8 cellular contexts compared by ENCODE assay signal in genomic region chr5:177479774-177480173, GRCh38. TPM values are rescaled to one million over a fixed set of nuclear protein-coding genes. Genes with fewer than 3 reads are reported as not detected.
DNase-seq lines count a peak whose midpoint lies in the region; ATAC-seq and TF ChIP-seq lines count a peak whose summit lies in the region.

No MANE protein-coding gene starts in this region.

- DNase-seq in EL (peak; percentile 51), fibroblast of villous mesenchyme (ENCODE audit: low read depth) (peak; percentile 90), NCI-H2107 (lab: John Stamatoyannopoulos, UW) (no peak)
- no peak for DNase-seq in CD4-positive, alpha-beta memory T cell

- intact Hi-C loops in CD4-positive, alpha-beta memory T cell (cut with micrococcal nuclease) = no loop called here

- POLR2A ChIA-PET in CD4-positive, alpha-beta memory T cell (lab: Charles Lee; ENCODE audit: partially characterized antibody) = no interaction called here

- H3K27ac ChIP-seq in rectal smooth muscle tissue (ENCODE audit: low read depth, low read length) = peak overlapping the region; percentile 88
- H3K27ac ChIP-seq in CD4-positive, alpha-beta memory T cell (ENCODE audit: low read depth, low read length) = no peak overlapping the region

- peaks cover 44% of the 10 kb centered on the region for H3K4me1 ChIP-seq in rectal smooth muscle tissue (ENCODE audit: control insufficient read depth, insufficient read depth, low read length)
- no peaks in the 10 kb centered on the region for H3K4me1 ChIP-seq in CD4-positive, alpha-beta memory T cell (ENCODE audit: insufficient read depth, low read length)

- CTCF ChIA-PET in CD4-positive, alpha-beta memory T cell (lab: Charles Lee; ENCODE audit: partially characterized antibody) = interaction anchor here (0.8 kb wide), 1 partner anchor 25 kb away, joined by 3 read pairs; no protein-coding TSS in a partner anchor

- no peaks in the 10 kb centered on the region for H3K36me3 Mint-ChIP-seq in CD4-positive, alpha-beta memory T cell

- H3K27me3 ChIP-seq in rectal smooth muscle tissue (ENCODE audit: control insufficient read depth, insufficient read depth, low read length) = no peaks in the 10 kb centered on the region
- H3K27me3 ChIP-seq in CD4-positive, alpha-beta memory T cell (ENCODE audit: insufficient read depth, low read length) = no peaks in the 10 kb centered on the region

- peak; percentile 13 for ATAC-seq in SK-N-SH treated with all-trans-retinoic acid at 6 μM for 48 hours
- no peak for ATAC-seq in GM18505 (IDR thresholded peaks at IDR 0.05; ENCODE audit: unreplicated experiment)
- ATAC-seq in HG02678 (IDR thresholded peaks at IDR 0.05; ENCODE audit: unreplicated experiment) = no peak

- no peak overlapping the region for H3K4me3 Mint-ChIP-seq in CD4-positive, alpha-beta memory T cell

- TF ChIP-seq POLR2A in GM18505 (IDR thresholded peaks at IDR 0.05; ENCODE audit: borderline replicate concordance, extremely low read depth, insufficient read depth, insufficient read length) = no peak

- peaks cover 6% of the 10 kb centered on the region for H3K36me3 ChIP-seq in rectal smooth muscle tissue (ENCODE audit: control insufficient read depth, insufficient read depth, low read length)
- H3K36me3 ChIP-seq in CD4-positive, alpha-beta memory T cell (ENCODE audit: insufficient read depth, low read length) = no peaks in the 10 kb centered on the region

- no peaks in the 10 kb centered on the region for H3K9me3 Mint-ChIP-seq in CD4-positive, alpha-beta memory T cell

- no peak overlapping the region for H3K9ac ChIP-seq in rectal smooth muscle tissue (ENCODE audit: low read length)

- peaks cover 2 to 26% (median 9%) of the 10 kb centered on the region in 4 donors for H3K4me1 Mint-ChIP-seq in CD4-positive, alpha-beta memory T cell

- H3K27ac Mint-ChIP-seq in CD4-positive, alpha-beta memory T cell = peak overlapping the region in 3 of 7 donors; percentile 42 to 86 (median 63)

- no peaks in the 10 kb centered on the region for H3K9me3 ChIP-seq in CD4-positive, alpha-beta memory T cell (ENCODE audit: control insufficient read depth in 1 of 2, low read length in 2 of 2)

- H3K27me3 Mint-ChIP-seq in CD4-positive, alpha-beta memory T cell = no peaks in the 10 kb centered on the region

- H3K4me3 ChIP-seq in fibroblast of villous mesenchyme (ENCODE audit: low read depth, low read length) (no peak overlapping the region), rectal smooth muscle tissue (ENCODE audit: low read length) (no peak overlapping the region)
- no peak overlapping the region for H3K4me3 ChIP-seq in CD4-positive, alpha-beta memory T cell (ENCODE audit: low read length in 2 of 2)

- TF ChIP-seq CTCF in fibroblast of villous mesenchyme (IDR thresholded peaks at IDR 0.05; ENCODE audit: insufficient read depth, low read depth, low read length) = no peak

TF ChIP-seq in SK-N-SH treated with all-trans-retinoic acid at 6 μM for 48 hours, 23 proteins besides CTCF, POLR2A, EP300 and RAD21:
- no peak for TF ChIP-seq PPARA (CRISPR knock-in tag; IDR thresholded peaks at IDR 0.05; ENCODE audit: borderline replicate concordance)
- peak; percentile 9; the same call in 1 of the 2 replicates for TF ChIP-seq TSHZ2 (CRISPR knock-in tag; IDR thresholded peaks at IDR 0.05)

RNA-seq across cellular contexts. Expression of gene DBN1, which starts 6.3 kb away (rescaled TPM):
- total RNA-seq in fibroblast of villous mesenchyme = 201 and 214 TPM in 2 replicates
- 1 to 10 TPM in 1 of 2 experiments, under 1 TPM in 1; 0.99 to 1.2 TPM for total RNA-seq in CD4-positive, alpha-beta memory T cell
- under 1 TPM in 1 of 2 donors, not detected in 1; 0.49 TPM for polyA plus RNA-seq in CD4-positive, alpha-beta memory T cell

RNA-seq across cellular contexts. Expression of gene PDLIM7, which starts 17.6 kb away (rescaled TPM):
- total RNA-seq in fibroblast of villous mesenchyme = 283 and 383 TPM in 2 replicates
- 1 to 10 TPM; 5.8 to 7.3 TPM for total RNA-seq in CD4-positive, alpha-beta memory T cell
- 1 to 10 TPM; 3.3 to 3.5 TPM for polyA plus RNA-seq in CD4-positive, alpha-beta memory T cell

RNA-seq across cellular contexts. Expression of gene DOK3, which starts 29.9 kb away (rescaled TPM):
- total RNA-seq in fibroblast of villous mesenchyme = 2.6 TPM in 2 replicates
- total RNA-seq in CD4-positive, alpha-beta memory T cell = 1 to 10 TPM; 3.7 to 3.9 TPM
- under 1 TPM in 1 of 2 donors, not detected in 1; 0.69 TPM for polyA plus RNA-seq in CD4-positive, alpha-beta memory T cell

RNA-seq across cellular contexts. Expression of gene PRR7, which starts 33.2 kb away (rescaled TPM):
- total RNA-seq in fibroblast of villous mesenchyme = 4.5 and 4.7 TPM in 2 replicates
- total RNA-seq in CD4-positive, alpha-beta memory T cell = 1 to 10 TPM; 5.2 to 7.2 TPM
- 10 to 100 TPM; 14.3 to 17.8 TPM for polyA plus RNA-seq in CD4-positive, alpha-beta memory T cell

RNA-seq across cellular contexts. Expression of gene DDX41, which starts 37.0 kb away (rescaled TPM):
- total RNA-seq in fibroblast of villous mesenchyme = 56.0 and 56.1 TPM in 2 replicates
- total RNA-seq in CD4-positive, alpha-beta memory T cell = 10 to 100 TPM; 72.9 to 80.3 TPM
- polyA plus RNA-seq in CD4-positive, alpha-beta memory T cell = 10 to 100 TPM; 47.6 to 51.2 TPM

Comparison
In these comparisons a context has a peak if more than half of its experiments do, and no peak if none do; other contexts are left out.
1. DNase-seq: peak in EL (single experiment) and fibroblast of villous mesenchyme (single experiment); none in CD4-positive, alpha-beta memory T cell (0 of 5) and NCI-H2107 (single experiment).
2. RNA of gene DBN1, which starts 6.3 kb away (total RNA-seq): 201 to 214 TPM in fibroblast of villous mesenchyme; 0.99 to 1.2 TPM in CD4-positive, alpha-beta memory T cell; every median in the first group is over 10 times any median in the second.
3. RNA of gene PDLIM7, which starts 17.6 kb away (total RNA-seq): 283 to 383 TPM in fibroblast of villous mesenchyme; 5.8 to 7.3 TPM in CD4-positive, alpha-beta memory T cell; every median in the first group is over 10 times any median in the second.